ENCODE assay signal across 11 cellular contexts in genomic region chr15:98896002-98896721, GRCh38.
DNase-seq lines count a peak whose midpoint lies in the region; ATAC-seq, FAIRE-seq and TF ChIP-seq lines count a peak whose summit lies in the region.
"Had no signal": no experiment of that assay in that cellular context is flagged by ENCODE, and none has a peak within 500 bp of the region (broad histone marks: within the 10 kb centered on the region; RNA-seq: fewer than 3 reads in every experiment).

No MANE protein-coding gene starts in this region.

- H3K4me1 ChIP-seq in Caco-2 (peaks cover 51% of the 10 kb centered on the region), neutrophil (ENCODE audit: control insufficient read depth in 1 of 2, insufficient read depth in 1 of 2, low read depth in 1 of 2, low read length in 1 of 2) (peaks cover 33% of the 10 kb centered on the region in 2 experiments)

- TF ChIP-seq CTCF in Caco-2 (IDR thresholded peaks at IDR 0.05; ENCODE audit: insufficient read depth in 1 of 2, low read depth in 1 of 2, low read length in 1 of 2, severe bottlenecking in 1 of 2, unreplicated experiment in 1 of 2) (no peak), neutrophil (IDR thresholded peaks at IDR 0.05) (no peak)

- CTCF ChIA-PET in Caco-2 (lab: Charles Lee): no interaction called here

- intact Hi-C loops in Caco-2 (cut with micrococcal nuclease; ENCODE audit: unreplicated experiment): loop anchor here (5.0 kb wide), 1 partner anchor 169 kb away; no protein-coding TSS in a partner anchor

- H3K27ac ChIP-seq in neutrophil: peak overlapping the region; percentile 5
- H3K27ac ChIP-seq: SK-N-MC had no signal

- H3K9me3 Mint-ChIP-seq in Caco-2 (ENCODE audit: unreplicated experiment): no peaks in the 10 kb centered on the region
- H3K9me3 Mint-ChIP-seq: dendritic cell treated with granulocyte-macrophage colony-stimulating factor and Interleukin-4, amounts not matched to agents 40 ng/mL and 50 ng/mL, for 4 days had no signal

- no peak for ATAC-seq in HG02852 (IDR thresholded peaks at IDR 0.05; ENCODE audit: unreplicated experiment)
- ATAC-seq in GM18907 (IDR thresholded peaks at IDR 0.05; ENCODE audit: unreplicated experiment): no peak

- H3K4me1 Mint-ChIP-seq in Caco-2 (ENCODE audit: low read depth, unreplicated experiment): peaks cover 32% of the 10 kb centered on the region

- peak overlapping the region; percentile 95 for H3K27ac Mint-ChIP-seq in Caco-2 (ENCODE audit: unreplicated experiment)
- H3K27ac Mint-ChIP-seq: dendritic cell treated with granulocyte-macrophage colony-stimulating factor and Interleukin-4, amounts not matched to agents 40 ng/mL and 50 ng/mL, for 4 days had no signal

- H3K27me3 Mint-ChIP-seq in Caco-2 (ENCODE audit: insufficient read depth, unreplicated experiment): no peaks in the 10 kb centered on the region
- H3K27me3 Mint-ChIP-seq: dendritic cell treated with granulocyte-macrophage colony-stimulating factor and Interleukin-4, amounts not matched to agents 40 ng/mL and 50 ng/mL, for 4 days had no signal

- POLR2A ChIA-PET in Caco-2 (lab: Charles Lee): interaction anchor here (0.5 to 0.7 kb wide), 2 partner anchors 8 to 225 kb away, joined by 3 read pairs; no protein-coding TSS in a partner anchor

- H3K27me3 ChIP-seq in Caco-2 (replicated peaks; ENCODE audit: control insufficient read depth, insufficient read depth, low read length) (no peaks in the 10 kb centered on the region), neutrophil (no peaks in the 10 kb centered on the region)

- FAIRE-seq in RCC 7860 (lab: Jason Lieb, UNC): no peak

- no peaks in the 10 kb centered on the region for H3K36me3 ChIP-seq in Caco-2 (ENCODE audit: control insufficient read depth, insufficient read depth, low read length)
- peaks cover 30% of the 10 kb centered on the region for H3K36me3 ChIP-seq in neutrophil

- H3K9me3 ChIP-seq in Caco-2 (no peaks in the 10 kb centered on the region), neutrophil (no peaks in the 10 kb centered on the region)

- H3K4me3 ChIP-seq in Caco-2 (ENCODE audit: low read depth, low read length) (no peak overlapping the region), neutrophil (ENCODE audit: low read depth in 1 of 2, low read length in 1 of 2) (no peak overlapping the region)
- H3K4me3 ChIP-seq: SK-N-MC had no signal

- H3K36me3 Mint-ChIP-seq in Caco-2 (ENCODE audit: insufficient read depth, unreplicated experiment): peaks cover 15% of the 10 kb centered on the region

- BruUV-seq in Caco-2 (replicated peaks; lab: Mats Ljungman, UMichigan): TSS peak; percentile 73

- DNase-seq in Caco-2: no peak
- peak; percentile 50 for DNase-seq in RCC 7860 (ENCODE audit: low spot score)
- peak; percentile 50 for DNase-seq in epidermal melanocyte (ENCODE audit: insufficient read length, low spot score)
- DNase-seq in NCI-H2227 treated with DMSO at 0.1 percent for 48 hours (lab: John Stamatoyannopoulos, UW): no peak
- no peak for DNase-seq in stimulated activated CD4-positive, alpha-beta T cell treated with anti-CD3 and anti-CD28 coated beads, Interleukin-4, amount 100 ng/mL, for 1 hour
- DNase-seq: stimulated activated CD4-positive, alpha-beta T cell treated with anti-CD3 and anti-CD28 coated beads, Interleukin-4, amount 100 ng/mL, for 4 hours had no signal

- H3K4me3 Mint-ChIP-seq in Caco-2 (ENCODE audit: unreplicated experiment): peak overlapping the region; percentile 66
- H3K4me3 Mint-ChIP-seq: dendritic cell treated with granulocyte-macrophage colony-stimulating factor and Interleukin-4, amounts not matched to agents 40 ng/mL and 50 ng/mL, for 4 days had no signal

Comparison
In these comparisons a context has a peak if more than half of its experiments do, and no peak if none do; other contexts are left out.
1. DNase-seq: peak in RCC 7860 (single experiment) and epidermal melanocyte (single experiment); none in Caco-2 (0 of 2), NCI-H2227 treated with DMSO at 0.1 percent for 48 hours (single experiment) and stimulated activated CD4-positive, alpha-beta T cell treated with anti-CD3 and anti-CD28 coated beads, Interleukin-4, amount 100 ng/mL, for 1 hour (single experiment).